Comparison of ENCODE assay signal across 1 cellular context in genomic region chr10:45599021-45599603, GRCh38.
A peak's percentile ranks its signal among the peaks of the same experiment; 100 is the strongest.
TF ChIP-seq lines count a peak whose summit lies in the region.

No MANE protein-coding gene starts in this region.

TF ChIP-seq in K562, 482 proteins besides CTCF, POLR2A, EP300 and RAD21 (continued from another document):
- TF ChIP-seq SLC30A9 (CRISPR knock-in tag; IDR thresholded peaks at IDR 0.05) (no peak), ZNF584 (CRISPR knock-in tag; IDR thresholded peaks at IDR 0.05; ENCODE audit: low read depth) (0 out of 2 replicates have a peak, but pooled peaks have one; percentile 28), PBX2 (CRISPR knock-in tag; IDR thresholded peaks at IDR 0.05; ENCODE audit: low read depth) (no peak), PBX2 (tag; conservative IDR thresholded peaks at IDR 0.05; ENCODE audit: low read depth) (no peak), PKNOX1 (IDR thresholded peaks at IDR 0.05) (0 out of 2 replicates have a peak, but pooled peaks have one; percentile 17), MLLT1 (IDR thresholded peaks at IDR 0.05) (no peak), FOXA3 (CRISPR knock-in tag; conservative IDR thresholded peaks at IDR 0.05 in 1 of 2, IDR thresholded peaks at IDR 0.05 in 1 of 2) (no peak), IFI16 (CRISPR knock-in tag; IDR thresholded peaks at IDR 0.05) (no peak), TAL1 (IDR thresholded peaks at IDR 0.05) (peak; percentile 47), NONO (IDR thresholded peaks at IDR 0.05; ENCODE audit: low read depth in 2 of 2, low read length in 1 of 2) (no peak), MYBL2 (IDR thresholded peaks at IDR 0.05; ENCODE audit: low read depth) (no peak), MYBL2 (CRISPR knock-in tag; IDR thresholded peaks at IDR 0.05; ENCODE audit: borderline replicate concordance) (no peak), ZKSCAN3 (CRISPR knock-in tag; IDR thresholded peaks at IDR 0.05) (no peak), TCF3 (CRISPR knock-in tag; IDR thresholded peaks at IDR 0.05) (peak; percentile 23; the same call in 1 of the 2 replicates), ZBTB5 (IDR thresholded peaks at IDR 0.05) (no peak), ZNF280A (IDR thresholded peaks at IDR 0.05; ENCODE audit: low read depth, partially characterized antibody) (no peak), TRIM24 (IDR thresholded peaks at IDR 0.05) (peak; percentile 28 to 40; a peak in 2 of 4 replicates)
